ENCODE assay signal across 8 cellular contexts in the genomic region with DNA sequence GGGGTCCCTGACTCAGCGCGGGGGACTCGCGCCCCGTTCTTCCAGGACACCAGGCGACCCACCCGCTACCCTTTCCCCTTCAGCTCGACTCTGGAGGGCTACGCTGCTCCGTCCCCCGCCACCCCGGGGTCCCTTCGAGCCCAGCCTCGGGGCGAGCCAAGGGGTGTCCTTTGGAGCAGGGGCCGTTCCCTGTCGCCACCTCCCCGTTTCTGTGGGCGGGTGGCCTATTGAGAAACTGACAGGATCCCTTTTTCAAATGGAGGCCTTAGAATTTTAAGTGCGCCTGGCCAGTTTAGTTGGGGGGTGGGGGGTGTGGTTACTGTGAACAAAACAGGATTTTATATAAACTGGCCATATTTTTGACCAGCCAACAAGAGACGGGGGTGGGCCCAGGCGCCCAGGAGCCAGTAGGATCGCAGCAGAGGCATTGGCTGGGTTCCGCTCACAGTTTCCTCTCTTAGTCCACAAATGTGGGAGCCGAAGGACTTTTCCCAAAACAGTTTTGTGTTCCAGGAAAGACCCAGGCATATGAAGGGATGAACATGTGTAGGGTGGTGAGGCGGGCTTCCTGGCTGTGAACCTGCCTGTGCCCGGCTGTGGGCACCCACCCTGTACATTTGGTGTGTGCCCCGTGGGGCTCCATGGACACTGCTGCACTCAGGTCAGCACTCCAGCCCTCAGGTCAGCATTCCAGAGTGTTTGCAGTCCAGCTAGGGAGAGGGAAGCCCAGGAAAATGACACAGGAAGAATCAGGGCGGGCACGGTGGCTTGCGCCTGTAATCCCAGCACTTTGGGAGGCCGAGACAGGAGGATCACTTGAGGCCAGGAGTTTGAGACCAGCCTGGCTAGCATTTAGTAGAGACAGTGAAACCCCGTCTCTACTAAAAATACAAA. TPM values are rescaled to one million over a fixed set of nuclear protein-coding genes. Genes with fewer than 3 reads are reported as not detected.
DNase-seq lines count a peak whose midpoint lies in the region; ATAC-seq lines count a peak whose summit lies in the region.

No MANE protein-coding gene starts in this region.

- H3K9ac ChIP-seq in HUES64 (ENCODE audit: low read depth, low read length), result peak overlapping the region; percentile 62

- peak; percentile 91 for DNase-seq in AG08395 (ENCODE audit: low spot score)
- DNase-seq in astrocyte of the hippocampus (ENCODE audit: low read depth, low spot score), result peak; percentile 86
- DNase-seq in iPS-NIHi11 (ENCODE audit: low spot score), result peak; percentile 61
- no peak for DNase-seq in skeletal muscle cell (ENCODE audit: low read depth)
- DNase-seq in NCI-H1105 treated with DMSO at 0.1 percent for 48 hours (lab: John Stamatoyannopoulos, UW), result no peak

- peak overlapping the region; percentile 62 for H3K4me3 ChIP-seq in HUES64 (ENCODE audit: low read length)
- H3K4me3 ChIP-seq in skeletal muscle cell (ENCODE audit: low read depth, low read length), result peak overlapping the region; percentile 75

- H3K4me1 ChIP-seq in HUES64 (ENCODE audit: insufficient read depth, low read length), result peaks cover 3% of the 10 kb centered on the region; the same call in 1 of the 2 replicates

- H3K27ac ChIP-seq in HUES64 (ENCODE audit: low read depth, low read length), result no peak overlapping the region

- H3K9me3 ChIP-seq in HUES64 (ENCODE audit: insufficient read depth, low read depth, low read length), result no peaks in the 10 kb centered on the region

- no peaks in the 10 kb centered on the region; the same call in 1 of the 2 replicates for H3K27me3 ChIP-seq in HUES64 (ENCODE audit: insufficient read depth, low read length)

- WGBS in HUES64, result 34% methylated on average over 33 of the region's 33 CpGs

- H3K36me3 ChIP-seq in HUES64 (ENCODE audit: insufficient read depth, low read length), result no peaks in the 10 kb centered on the region

- ATAC-seq in GM21447 (IDR thresholded peaks at IDR 0.05; ENCODE audit: unreplicated experiment) (no peak), GM18909 (IDR thresholded peaks at IDR 0.05; ENCODE audit: poor library complexity, unreplicated experiment) (no peak)

RNA-seq across cellular contexts. Expression of gene TIMP2, which starts 0.7 kb away (rescaled TPM):
- polyA plus RNA-seq in HUES64 (2013, experiment 1 of 2), result 25.5 TPM
- polyA plus RNA-seq in HUES64 (2013, experiment 2 of 2), result 30.2 TPM

RNA-seq across cellular contexts. Expression of gene CEP295NL, which starts 22.9 kb away (rescaled TPM):
- 0.10 TPM for polyA plus RNA-seq in HUES64 (2013, experiment 1 of 2)
- 0.19 TPM for polyA plus RNA-seq in HUES64 (2013, experiment 2 of 2)

RNA-seq across cellular contexts. Expression of gene LGALS3BP, which starts 53.8 kb away (rescaled TPM):
- 29.6 TPM for polyA plus RNA-seq in HUES64 (2013, experiment 1 of 2)
- 36.8 TPM for polyA plus RNA-seq in HUES64 (2013, experiment 2 of 2)

Comparison
In these comparisons a context has a peak if more than half of its experiments do, and no peak if none do; other contexts are left out.
1. DNase-seq: peak in AG08395 (single experiment), astrocyte of the hippocampus (single experiment) and iPS-NIHi11 (single experiment); none in skeletal muscle cell (single experiment) and NCI-H1105 treated with DMSO at 0.1 percent for 48 hours (single experiment).